In the genomic region with DNA sequence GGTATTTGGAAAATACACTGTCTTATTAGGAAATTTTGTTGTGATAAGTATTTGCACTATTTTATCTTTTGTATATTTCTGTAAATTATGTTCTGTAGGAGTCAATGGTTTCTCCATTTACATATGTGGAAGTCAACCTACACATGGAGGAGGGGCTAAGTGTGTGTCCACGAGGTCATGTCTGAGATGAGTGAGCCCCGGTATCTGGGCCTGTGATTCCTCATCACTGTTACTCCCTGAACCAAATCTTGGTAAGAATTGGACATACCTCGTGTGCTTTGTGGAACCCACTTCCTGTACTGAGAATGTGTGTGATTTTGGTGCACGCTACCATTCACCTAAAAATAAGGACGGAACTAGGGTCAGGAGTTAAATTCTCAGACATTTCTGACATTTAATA, we compare ENCODE assay signal across 24 cellular contexts.
"Had no signal": no experiment of that assay in that cellular context is flagged by ENCODE, and none has a peak within 500 bp of the region (broad histone marks: within the 10 kb centered on the region; RNA-seq: fewer than 3 reads in every experiment).

No MANE protein-coding gene starts in this region.

- H3K4me1 Mint-ChIP-seq: nephron progenitor cell had no signal

- H3K4me3 Mint-ChIP-seq: immature natural killer cell; naive thymus-derived CD8-positive, alpha-beta T cell; nephron progenitor cell had no signal

- DNase-seq: dermis blood vessel endothelial cell; effector memory CD4-positive, alpha-beta T cell; erythroblast; hypothalamus; immature natural killer cell; islet precursor cell; left ventricle myocardium superior; lower lobe of right lung; naive thymus-derived CD8-positive, alpha-beta T cell; nephron progenitor cell; nucleus accumbens; stimulated activated CD4-positive, alpha-beta T cell treated with anti-CD3 and anti-CD28 coated beads, Interleukin-12 subunit alpha, Interleukin-12 subunit beta, amount 100 ng/mL, for 4 hours; stimulated activated CD4-positive, alpha-beta T cell treated with anti-CD3 and anti-CD28 coated beads, Interleukin-1b, Interleukin-23, amount 100 ng/mL, for 48 hours; stimulated activated CD4-positive, alpha-beta T cell treated with anti-CD3 and anti-CD28 coated beads, Interleukin-4, amount 100 ng/mL, for 1 hour; stimulated activated CD8-positive, alpha-beta memory T cell treated with anti-CD3 and anti-CD28 coated beads, Interleukin-4, amount 100 ng/mL, for 48 hours; stimulated activated naive CD4-positive, alpha-beta T cell treated with Interleukin-2 at 50 U/mL for 16 hours; upper lobe of left lung had no signal

- ATAC-seq: left ventricle myocardium superior; lower lobe of right lung; naive thymus-derived CD8-positive, alpha-beta T cell; sciatic nerve had no signal

- H3K4me3 ChIP-seq: coronary artery, lower lobe of right lung, prostate gland, right atrium auricular region, smooth muscle cell, thoracic aorta, tibial nerve, upper lobe of left lung had no signal

- H3K27ac Mint-ChIP-seq: immature natural killer cell; naive thymus-derived CD8-positive, alpha-beta T cell; nephron progenitor cell had no signal

- H3K36me3 Mint-ChIP-seq: immature natural killer cell; naive thymus-derived CD8-positive, alpha-beta T cell had no signal

- H3K9me3 Mint-ChIP-seq: immature natural killer cell; naive thymus-derived CD8-positive, alpha-beta T cell had no signal
